8 cellular contexts compared by ENCODE assay signal in the genomic region with DNA sequence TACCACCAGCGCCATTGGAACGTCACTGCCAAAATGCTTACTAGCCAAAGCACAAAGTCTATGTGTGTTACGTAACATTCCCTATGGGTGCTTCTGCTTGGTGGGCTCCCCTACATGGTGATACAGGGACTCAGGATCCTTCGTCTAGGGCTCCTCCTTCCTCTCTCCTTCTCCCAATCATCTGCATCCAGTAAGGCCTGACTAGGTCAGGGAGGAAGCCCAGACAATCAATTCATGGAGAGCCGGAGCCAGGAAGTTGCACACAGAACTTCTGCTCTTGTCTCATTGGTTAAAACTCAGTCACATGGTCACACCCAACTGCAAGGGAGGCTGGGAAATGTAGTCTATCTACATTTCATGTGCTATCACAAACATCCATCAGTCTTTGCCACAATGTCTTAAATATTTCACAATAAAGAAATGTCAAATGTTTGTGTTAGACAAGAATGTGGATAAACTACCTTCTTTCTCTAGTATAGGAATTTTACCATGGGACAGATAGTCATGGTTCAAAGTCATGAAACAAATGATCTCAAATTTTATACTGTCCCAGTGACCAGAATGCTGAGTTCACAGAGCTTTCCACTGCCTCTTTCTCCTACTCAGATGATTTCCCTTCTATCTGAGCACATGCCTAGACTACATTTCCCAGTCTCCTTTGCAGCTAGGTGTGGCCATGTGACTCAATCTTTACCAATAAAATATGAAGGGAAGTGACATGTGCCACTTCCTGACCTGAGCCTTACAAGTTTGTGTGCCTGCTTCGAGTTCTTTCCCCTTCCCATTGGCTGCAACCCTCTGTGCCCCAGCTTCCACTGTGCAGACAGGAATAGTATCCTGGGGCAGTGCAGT. TPM values are rescaled to one million over a fixed set of nuclear protein-coding genes. Genes with fewer than 3 reads are reported as not detected.
DNase-seq lines count a peak whose midpoint lies in the region; ATAC-seq and TF ChIP-seq lines count a peak whose summit lies in the region.

No MANE protein-coding gene starts in this region.

- H3K36me3 Mint-ChIP-seq in MCF 10A (ENCODE audit: insufficient read depth, unreplicated experiment) = peaks cover 5% of the 10 kb centered on the region

- BruUV-seq in Panc1 (replicated peaks; lab: Mats Ljungman, UMichigan) (no TSS peak), MCF 10A (replicated peaks; lab: Mats Ljungman, UMichigan) (no TSS peak)

- peaks cover 35% of the 10 kb centered on the region for H3K4me1 ChIP-seq in Panc1 (ENCODE audit: control insufficient read depth, insufficient read depth, low read length)
- peaks cover 0 to 39% (median 23%) of the 10 kb centered on the region in 4 donors for H3K4me1 ChIP-seq in stomach

- TF ChIP-seq CTCF in Panc1 (IDR thresholded peaks at IDR 0.05) = no peak
- TF ChIP-seq CTCF in MCF 10A (IDR thresholded peaks at IDR 0.05; ENCODE audit: unreplicated experiment) = no peak
- TF ChIP-seq CTCF in stomach (IDR thresholded peaks at IDR 0.05) = no peak

- WGBS in stomach, 5 donors = 41 to 49% (median 43%) methylated on average over 6 of the region's 6 CpGs

- no peaks in the 10 kb centered on the region for H3K27me3 ChIP-seq in Panc1 (ENCODE audit: control insufficient read depth, insufficient read depth, low read length)
- H3K27me3 ChIP-seq in stomach = no peaks in the 10 kb centered on the region

- no peaks in the 10 kb centered on the region for H3K36me3 ChIP-seq in Panc1 (ENCODE audit: control insufficient read depth, insufficient read depth, low read length)
- no peaks in the 10 kb centered on the region for H3K36me3 ChIP-seq in stomach

- H3K27ac ChIP-seq in Panc1 (ENCODE audit: low read length) = peak overlapping the region; percentile 99; the same call in 1 of the 2 replicates
- H3K27ac ChIP-seq in stomach = peak overlapping the region in 2 of 5 donors; percentile 7 to 46

- peaks cover 7% of the 10 kb centered on the region for H3K9me3 Mint-ChIP-seq in MCF 10A (ENCODE audit: unreplicated experiment)

- POLR2A ChIA-PET in Panc1 (lab: Charles Lee) (no interaction called here), MCF 10A (lab: Yijun Ruan, JAX) (interaction anchor here (0.7 kb wide), 1 partner anchor 149 kb away, joined by 4 read pairs; a partner anchor contains a TSS)

- peaks cover 43% of the 10 kb centered on the region for H3K4me1 Mint-ChIP-seq in MCF 10A (ENCODE audit: insufficient read depth, unreplicated experiment)

- H3K4me3 Mint-ChIP-seq in MCF 10A (ENCODE audit: unreplicated experiment) = peak overlapping the region; percentile 10

- DNase-seq in COR-L47 (lab: John Stamatoyannopoulos, UW) (peak; percentile 47), Panc1 (ENCODE audit: low read depth, low spot score) (no peak), MCF 10A (ENCODE audit: unreplicated experiment) (peak; percentile 75), iris pigment epithelial cell (ENCODE audit: low read depth) (peak; percentile 94), stomach (peak; percentile 58)

- ATAC-seq in HG03378 (IDR thresholded peaks at IDR 0.05; ENCODE audit: unreplicated experiment) (peak; percentile 55), Panc1 (peak; percentile 28), HG03196 (IDR thresholded peaks at IDR 0.05; ENCODE audit: unreplicated experiment) (no peak), GM21526 (IDR thresholded peaks at IDR 0.05; ENCODE audit: low FRiP score, unreplicated experiment) (no peak)

- intact Hi-C loops in Panc1 (cut with micrococcal nuclease; ENCODE audit: unreplicated experiment) = no loop called here
- intact Hi-C loops in MCF 10A (cut with micrococcal nuclease) = loop anchor here (10.0 kb wide), 1 partner anchor 212 kb away; a partner anchor contains a TSS
- intact Hi-C loops in stomach (cut with DNase I; ENCODE audit: low total_unique reads) = no loop called here

- no peak for TF ChIP-seq POLR2A in stomach (IDR thresholded peaks at IDR 0.05)

- CTCF ChIA-PET in Panc1 (lab: Charles Lee) (interaction anchor here (0.5 to 0.6 kb wide), 2 partner anchors 77 to 126 kb away, joined by 5 to 9 read pairs; no protein-coding TSS in a partner anchor), MCF 10A (lab: Yijun Ruan, JAX) (interaction anchor here (1.3 to 6.2 kb wide), 3 partner anchors 11 to 130 kb away, joined by 6 to 72 read pairs (median 23); a partner anchor contains a TSS)

- in situ Hi-C loops in Panc1 (cut with HindIII; ENCODE audit: low pct_unique_long_range_greater_than_20kb, low sequenced_read_pairs) = no loop called here

- H3K27ac Mint-ChIP-seq in MCF 10A (ENCODE audit: low read depth, unreplicated experiment) = no peak overlapping the region

- H3K9me3 ChIP-seq in Panc1 (ENCODE audit: control insufficient read depth, insufficient read depth, low read depth, low read length) (no peaks in the 10 kb centered on the region; the same call in 1 of the 2 replicates), stomach (no peaks in the 10 kb centered on the region)

- peaks cover 4% of the 10 kb centered on the region for H3K27me3 Mint-ChIP-seq in MCF 10A (ENCODE audit: insufficient read depth, unreplicated experiment)

- TF ChIP-seq EP300 in stomach (IDR thresholded peaks at IDR 0.05) = no peak

- H3K4me3 ChIP-seq in Panc1 (ENCODE audit: low read depth in 2 of 2, low read length in 2 of 2) (no peak overlapping the region), stomach (no peak overlapping the region)

RNA-seq across cellular contexts. Expression of a gene that starts 9.3 kb away (rescaled TPM):
- total RNA-seq in Panc1 (2021; ENCODE audit: unreplicated experiment) (7.4 TPM), MCF 10A (2022) (0.93 and 1.4 TPM in 2 replicates), stomach (1 to 10 TPM in 3 of 5 donors, not detected in 2; 1.5 to 7.7 (median 4.5) TPM)
- 13.2 TPM for polyA plus RNA-seq in Panc1 (2012; ENCODE audit: insufficient read length)
- 1 to 10 TPM in 1 of 3 donors, under 1 TPM in 2; 0.46 to 2.6 (median 0.78) TPM for polyA plus RNA-seq in stomach

RNA-seq across cellular contexts. Expression of a gene that starts 21.2 kb away (rescaled TPM):
- total RNA-seq in Panc1 (2021; ENCODE audit: unreplicated experiment) (15.2 TPM), MCF 10A (2022) (0.93 and 1.4 TPM in 2 replicates), stomach (100 to 1,000 TPM in 1 of 5 donors, 10 to 100 TPM in 1, not detected in 3; 19.9 to 193 TPM)
- polyA plus RNA-seq in Panc1 (2012; ENCODE audit: insufficient read length) = 32.0 TPM
- 1 to 10 TPM; 2.5 to 8.2 (median 3.4) TPM for polyA plus RNA-seq in stomach

Comparison
In these comparisons a context has a peak if more than half of its experiments do, and no peak if none do; other contexts are left out.
1. ATAC-seq: peak in HG03378 (single experiment) and Panc1 (single experiment); none in HG03196 (single experiment) and GM21526 (single experiment).